Comparison of ENCODE assay signal across 1 cellular context in genomic region chr9:127396253-127396807, GRCh38.
TF ChIP-seq lines count a peak whose summit lies in the region.

No MANE protein-coding gene starts in this region.

TF ChIP-seq in HepG2, 621 proteins besides CTCF, POLR2A, EP300 and RAD21 (continued from another document and continues in another):
- no peak for TF ChIP-seq CSRNP2 (CRISPR knock-in tag; conservative IDR thresholded peaks at IDR 0.05; ENCODE audit: low read depth)
- no peak for TF ChIP-seq ZNF713 (CRISPR knock-in tag; IDR thresholded peaks at IDR 0.05)
- no peak for TF ChIP-seq ZNF784 (CRISPR knock-in tag; IDR thresholded peaks at IDR 0.05; ENCODE audit: borderline replicate concordance)
- no peak for TF ChIP-seq MTF1 (CRISPR knock-in tag; IDR thresholded peaks at IDR 0.05)
- TF ChIP-seq ISL2 (CRISPR knock-in tag; IDR thresholded peaks at IDR 0.05) = 0 out of 2 replicates have a peak, but pooled peaks have one; percentile 6
- no peak for TF ChIP-seq RORA (CRISPR knock-in tag; IDR thresholded peaks at IDR 0.05)
- TF ChIP-seq RCOR2 (CRISPR knock-in tag; IDR thresholded peaks at IDR 0.05) = no peak
- no peak for TF ChIP-seq ZNF17 (CRISPR knock-in tag; IDR thresholded peaks at IDR 0.05)
- TF ChIP-seq ZNF180 (CRISPR knock-in tag; IDR thresholded peaks at IDR 0.05; ENCODE audit: borderline replicate concordance, low read depth) = no peak
- no peak for TF ChIP-seq ZNF614 (CRISPR knock-in tag; IDR thresholded peaks at IDR 0.05; ENCODE audit: borderline replicate concordance)
- TF ChIP-seq ZC3H4 (CRISPR knock-in tag; IDR thresholded peaks at IDR 0.05; ENCODE audit: borderline replicate concordance) = no peak
- TF ChIP-seq ZNF619 (CRISPR knock-in tag; IDR thresholded peaks at IDR 0.05) = no peak
- TF ChIP-seq NFKBIZ (CRISPR knock-in tag; IDR thresholded peaks at IDR 0.05) = no peak
- no peak for TF ChIP-seq ZUFSP (CRISPR knock-in tag; IDR thresholded peaks at IDR 0.05; ENCODE audit: borderline replicate concordance)
- TF ChIP-seq SIN3B (IDR thresholded peaks at IDR 0.05; ENCODE audit: low read length) = no peak; the same call in 1 of the 2 replicates
- TF ChIP-seq DZIP1 (CRISPR knock-in tag; IDR thresholded peaks at IDR 0.05) = no peak
- TF ChIP-seq ATRX (CRISPR knock-in tag; IDR thresholded peaks at IDR 0.05; ENCODE audit: borderline replicate concordance) = no peak
- peak; percentile 52; the same call in 1 of the 2 replicates for TF ChIP-seq PHF8 (CRISPR knock-in tag; IDR thresholded peaks at IDR 0.05)
- TF ChIP-seq ZHX1 (CRISPR knock-in tag; IDR thresholded peaks at IDR 0.05; ENCODE audit: low read depth) = no peak
- no peak for TF ChIP-seq NKX3-1 (CRISPR knock-in tag; IDR thresholded peaks at IDR 0.05)
- TF ChIP-seq ZNF770 (CRISPR knock-in tag; IDR thresholded peaks at IDR 0.05) = no peak; the same call in 1 of the 2 replicates
- peak; percentile 63; the same call in 1 of the 2 replicates for TF ChIP-seq E2F5 (CRISPR knock-in tag; conservative IDR thresholded peaks at IDR 0.05)
- TF ChIP-seq ZNF850 (CRISPR knock-in tag; conservative IDR thresholded peaks at IDR 0.05) = no peak
- no peak for TF ChIP-seq NONO (IDR thresholded peaks at IDR 0.05)
- TF ChIP-seq NONO (CRISPR knock-in tag; conservative IDR thresholded peaks at IDR 0.05) = 0 out of 2 replicates have a peak, but pooled peaks have one; percentile 6
- TF ChIP-seq MAF1 (CRISPR knock-in tag; IDR thresholded peaks at IDR 0.05; ENCODE audit: borderline replicate concordance) = no peak
- no peak for TF ChIP-seq SOX6 (IDR thresholded peaks at IDR 0.05)
- peak; percentile 10; the same call in 1 of the 2 replicates for TF ChIP-seq SOX6 (CRISPR knock-in tag; IDR thresholded peaks at IDR 0.05)
- TF ChIP-seq ZNF280B (CRISPR knock-in tag; IDR thresholded peaks at IDR 0.05; ENCODE audit: borderline replicate concordance) = peak; percentile 82; the same call in 1 of the 2 replicates
- TF ChIP-seq ZNF883 (CRISPR knock-in tag; IDR thresholded peaks at IDR 0.05; ENCODE audit: not compliant biosample characterization) = no peak
- TF ChIP-seq ZFP91 (CRISPR knock-in tag; IDR thresholded peaks at IDR 0.05; ENCODE audit: borderline replicate concordance) = 0 out of 2 replicates have a peak, but pooled peaks have one; percentile 57
- TF ChIP-seq ZNF773 (CRISPR knock-in tag; IDR thresholded peaks at IDR 0.05; ENCODE audit: borderline replicate concordance) = 0 out of 2 replicates have a peak, but pooled peaks have one; percentile 57
- no peak for TF ChIP-seq FOXK1 (CRISPR knock-in tag; IDR thresholded peaks at IDR 0.05; ENCODE audit: borderline replicate concordance, low read depth)
- TF ChIP-seq ZFYVE20 (CRISPR knock-in tag; IDR thresholded peaks at IDR 0.05; ENCODE audit: borderline replicate concordance, low read depth) = no peak
- peak; percentile 73 for TF ChIP-seq AGO2 (optimal IDR thresholded peaks at IDR 0.05; ENCODE audit: low read depth, low read length)
- TF ChIP-seq TOPORS (CRISPR knock-in tag; IDR thresholded peaks at IDR 0.05) = no peak
- no peak for TF ChIP-seq ETS1 (CRISPR knock-in tag; IDR thresholded peaks at IDR 0.05)
- peak; percentile 55; the same call in 1 of the 2 replicates for TF ChIP-seq ATF1 (CRISPR knock-in tag; IDR thresholded peaks at IDR 0.05)
- TF ChIP-seq ZSCAN25 (CRISPR knock-in tag; IDR thresholded peaks at IDR 0.05) = no peak
- TF ChIP-seq MEF2D (CRISPR knock-in tag; IDR thresholded peaks at IDR 0.05) = no peak
- peak; percentile 13; the same call in 1 of the 2 replicates for TF ChIP-seq TFAP4 (IDR thresholded peaks at IDR 0.05; ENCODE audit: borderline replicate concordance, low read depth)
- no peak for TF ChIP-seq RXRB (CRISPR knock-in tag; IDR thresholded peaks at IDR 0.05; ENCODE audit: borderline replicate concordance)
- TF ChIP-seq THRA (CRISPR knock-in tag; IDR thresholded peaks at IDR 0.05; ENCODE audit: borderline replicate concordance) = no peak
